ENCODE assay signal across 34 cellular contexts in genomic region chr1:166261511-166261910, GRCh38.
"Had no signal": no experiment of that assay in that cellular context is flagged by ENCODE, and none has a peak within 500 bp of the region (broad histone marks: within the 10 kb centered on the region; RNA-seq: fewer than 3 reads in every experiment).

No MANE protein-coding gene starts in this region.

- H3K36me3 ChIP-seq: MG63 had no signal

- H3K9me3 ChIP-seq: MG63 had no signal

- DNase-seq: Karpas-422, Kasumi-1, MG63, MM.1S, MV-4-11, NCI-H1048, NCI-H1092, NCI-H1092 treated with DMSO at 0.1 percent for 48 hours, NCI-H1105, NCI-H1105 treated with DMSO at 0.1 percent for 48 hours, NCI-H1417, NCI-H1417 treated with DMSO at 0.1 percent for 48 hours, NCI-H1436, NCI-H1436 treated with DMSO at 0.1 percent for 48 hours, NCI-H146, NCI-H1694, NCI-H1694 treated with DMSO at 0.1 percent for 48 hours, NCI-H187, NCI-H187 treated with DMSO at 0.1 percent for 48 hours, NCI-H1930, NCI-H2029, NCI-H2029 treated with DMSO at 0.1 percent for 48 hours, NCI-H2081, NCI-H2081 treated with DMSO at 0.1 percent for 48 hours, NCI-H2107, NCI-H2171, NCI-H2171 treated with DMSO at 0.1 percent for 48 hours, NCI-H2227 treated with DMSO at 0.1 percent for 48 hours, NCI-H226, NCI-H345, NCI-H446, NCI-H446 treated with DMSO at 0.1 percent for 48 hours, NCI-H510A had no signal

- H3K27ac ChIP-seq: KMS-11 had no signal

- H3K4me3 ChIP-seq: MG63 had no signal

- H3K27me3 ChIP-seq: MG63 had no signal
